Comparison of ENCODE assay signal across 31 cellular contexts in genomic region chr9:75649060-75649459, GRCh38.
"Had no signal": no experiment of that assay in that cellular context is flagged by ENCODE, and none has a peak within 500 bp of the region (broad histone marks: within the 10 kb centered on the region; RNA-seq: fewer than 3 reads in every experiment).

No MANE protein-coding gene starts in this region.

- H3K4me3 ChIP-seq: ovary, psoas muscle, right lobe of liver, sigmoid colon, smooth muscle cell, spleen, suprapubic skin, testis, tibial artery, transverse colon, upper lobe of left lung, uterus had no signal

- ATAC-seq: naive thymus-derived CD8-positive, alpha-beta T cell; natural killer cell treated with Interleukin-12 subunit alpha and Interleukin-12 subunit beta and Interleukin-15 and Interleukin-18, amount 100 ng/mL, for 72 hours; psoas muscle; right cardiac atrium; right lobe of liver; stimulated activated naive CD8-positive, alpha-beta T cell treated with anti-CD3 and anti-CD28 coated beads, Interleukin-15, Interleukin-2, amounts not matched to agents 100 U/mL and 50 U/mL, for 24 hours had no signal

- H3K36me3 Mint-ChIP-seq: naive B cell; naive thymus-derived CD8-positive, alpha-beta T cell; natural killer cell treated with Interleukin-12 subunit alpha and Interleukin-12 subunit beta and Interleukin-15 and Interleukin-18, amount 100 ng/mL, for 72 hours; stimulated activated effector memory CD8-positive, alpha-beta T cell treated with anti-CD3 and anti-CD28 coated beads, Interleukin-12 subunit alpha, Interleukin-12 subunit beta, amount 100 ng/mL, for 72 hours had no signal

- H3K4me3 Mint-ChIP-seq: naive B cell; naive thymus-derived CD8-positive, alpha-beta T cell; natural killer cell treated with Interleukin-12 subunit alpha and Interleukin-12 subunit beta and Interleukin-15 and Interleukin-18, amount 100 ng/mL, for 72 hours; nephron progenitor cell; neural crest cell; stimulated activated effector memory CD8-positive, alpha-beta T cell treated with anti-CD3 and anti-CD28 coated beads, Interleukin-12 subunit alpha, Interleukin-12 subunit beta, amount 100 ng/mL, for 72 hours; stimulated activated naive CD8-positive, alpha-beta T cell treated with anti-CD3 and anti-CD28 coated beads, Interleukin-15, amount 100 ng/mL, for 72 hours had no signal

- H3K27ac ChIP-seq: ovary, parathyroid adenoma, psoas muscle, right lobe of liver, sigmoid colon, spleen, suprapubic skin, testis, tibial artery, transverse colon, upper lobe of left lung, uterus had no signal

- H3K9me3 ChIP-seq: ovary, psoas muscle, right lobe of liver, sigmoid colon, suprapubic skin, testis, tibial artery, transverse colon, upper lobe of left lung, uterus had no signal

- H3K4me1 ChIP-seq: psoas muscle, sigmoid colon, spleen, suprapubic skin, testis, transverse colon, upper lobe of left lung, uterus had no signal

- H3K27ac Mint-ChIP-seq: naive B cell; natural killer cell treated with Interleukin-12 subunit alpha and Interleukin-12 subunit beta and Interleukin-15 and Interleukin-18, amount 100 ng/mL, for 72 hours; nephron progenitor cell; progenitor cell of endocrine pancreas; stimulated activated effector memory CD8-positive, alpha-beta T cell treated with anti-CD3 and anti-CD28 coated beads, Interleukin-12 subunit alpha, Interleukin-12 subunit beta, amount 100 ng/mL, for 72 hours; stimulated activated naive CD8-positive, alpha-beta T cell treated with anti-CD3 and anti-CD28 coated beads, Interleukin-15, amount 100 ng/mL, for 72 hours had no signal

- DNase-seq: naive B cell; naive thymus-derived CD8-positive, alpha-beta T cell; nephron progenitor cell; occipital lobe; ovary; posterior cingulate gyrus; psoas muscle; right lobe of liver; sigmoid colon; spleen; stimulated activated CD4-positive, alpha-beta T cell treated with anti-CD3 and anti-CD28 coated beads, Interleukin-12 subunit alpha, Interleukin-12 subunit beta, amount 100 ng/mL, for 4 hours; stimulated activated CD4-positive, alpha-beta T cell treated with anti-CD3 and anti-CD28 coated beads, Interleukin-2, amount 100 ng/mL, for 24 hours; stimulated activated CD4-positive, alpha-beta T cell treated with anti-CD3 and anti-CD28 coated beads, Interleukin-2, amount 100 ng/mL, for 48 hours; stimulated activated CD4-positive, alpha-beta T cell treated with anti-CD3 and anti-CD28 coated beads, Interleukin-4, amount 100 ng/mL, for 24 hours; stimulated activated naive CD4-positive, alpha-beta T cell; stimulated activated naive CD8-positive, alpha-beta T cell treated with anti-CD3 and anti-CD28 coated beads, Interleukin-15, amount 100 ng/mL, for 72 hours; stimulated activated naive CD8-positive, alpha-beta T cell treated with anti-CD3 and anti-CD28 coated beads, Interleukin-15, Interleukin-2, amounts not matched to agents 100 U/mL and 50 U/mL, for 24 hours; substantia nigra; testis; tibial artery; transverse colon; upper lobe of left lung; uterus had no signal

- H3K27me3 Mint-ChIP-seq: naive B cell, progenitor cell of endocrine pancreas had no signal

- H2AFZ ChIP-seq: parathyroid adenoma had no signal

- H3K27me3 ChIP-seq: ovary, right lobe of liver, sigmoid colon, spleen, suprapubic skin, testis, tibial artery, transverse colon, upper lobe of left lung, uterus had no signal

- H3K9ac ChIP-seq: parathyroid adenoma had no signal

- H3K4me2 ChIP-seq: smooth muscle cell had no signal

- H3K4me1 Mint-ChIP-seq: naive B cell; naive thymus-derived CD8-positive, alpha-beta T cell; stimulated activated effector memory CD8-positive, alpha-beta T cell treated with anti-CD3 and anti-CD28 coated beads, Interleukin-12 subunit alpha, Interleukin-12 subunit beta, amount 100 ng/mL, for 72 hours; stimulated activated naive CD8-positive, alpha-beta T cell treated with anti-CD3 and anti-CD28 coated beads, Interleukin-15, amount 100 ng/mL, for 72 hours had no signal

- H3K9me3 Mint-ChIP-seq: naive thymus-derived CD8-positive, alpha-beta T cell; neural crest cell; stimulated activated naive CD8-positive, alpha-beta T cell treated with anti-CD3 and anti-CD28 coated beads, Interleukin-15, amount 100 ng/mL, for 72 hours had no signal

- H3K36me3 ChIP-seq: ovary, right lobe of liver, sigmoid colon, spleen, suprapubic skin, tibial artery, transverse colon, upper lobe of left lung, uterus had no signal
